In genomic region chr3:98600412-98601095, GRCh38 we compare ENCODE assay signal across 14 cellular contexts. TPM values are rescaled to one million over a fixed set of nuclear protein-coding genes. Genes with fewer than 3 reads are reported as not detected.
A peak's percentile ranks its signal among the peaks of the same experiment; 100 is the strongest.
DNase-seq lines count a peak whose midpoint lies in the region; ATAC-seq, FAIRE-seq and TF ChIP-seq lines count a peak whose summit lies in the region.
"Had no signal": no experiment of that assay in that cellular context is flagged by ENCODE, and none has a peak within 500 bp of the region (broad histone marks: within the 10 kb centered on the region; RNA-seq: fewer than 3 reads in every experiment).

No MANE protein-coding gene starts in this region.

- H3K36me3 ChIP-seq in kidney (ENCODE audit: control insufficient read depth in 1 of 2, insufficient read depth in 2 of 2, low read length in 2 of 2) (no peaks in the 10 kb centered on the region), mesenchymal stem cell (ENCODE audit: control insufficient read depth in 1 of 2, insufficient read depth in 2 of 2, low read depth in 1 of 2, low read length in 2 of 2) (no peaks in the 10 kb centered on the region)

- H2AK5ac ChIP-seq in mesenchymal stem cell (ENCODE audit: low read length, severe bottlenecking): no peak overlapping the region

- no peak for TF ChIP-seq CTCF in kidney (IDR thresholded peaks at IDR 0.05; ENCODE audit: borderline replicate concordance, extremely low read depth, insufficient read depth)

- H3K9me3 ChIP-seq in kidney (ENCODE audit: control insufficient read depth in 1 of 2, low read length in 2 of 2): no peaks in the 10 kb centered on the region
- no peaks in the 10 kb centered on the region for H3K9me3 ChIP-seq in mesenchymal stem cell (ENCODE audit: control insufficient read depth, low read length)

- H3K27ac ChIP-seq in kidney (ENCODE audit: low read depth in 2 of 2, low read length in 2 of 2) (no peak overlapping the region), mesenchymal stem cell (ENCODE audit: low read length, poor library complexity, severe bottlenecking) (no peak overlapping the region)
- H3K27ac ChIP-seq: SK-N-MC had no signal

- no peak overlapping the region for H2BK15ac ChIP-seq in mesenchymal stem cell (ENCODE audit: low read depth, poor library complexity, severe bottlenecking)

- no peak overlapping the region for H3K18ac ChIP-seq in mesenchymal stem cell (ENCODE audit: low read depth in 1 of 2, low read length in 2 of 2)

- no peak overlapping the region for H3K23ac ChIP-seq in mesenchymal stem cell (ENCODE audit: low read length in 2 of 2)

- H2BK5ac ChIP-seq in mesenchymal stem cell (ENCODE audit: low read depth, low read length, poor library complexity, severe bottlenecking): no peak overlapping the region

- no peak overlapping the region for H2AFZ ChIP-seq in mesenchymal stem cell (ENCODE audit: low read depth, low read length)

- peak; percentile 69 for ATAC-seq in HG02642 (IDR thresholded peaks at IDR 0.05; ENCODE audit: poor library complexity, unreplicated experiment)
- ATAC-seq in HG03432 (IDR thresholded peaks at IDR 0.05; ENCODE audit: unreplicated experiment): peak; percentile 67
- no peak for ATAC-seq in activated CD4-positive, CD25-positive, alpha-beta regulatory T cell treated with anti-CD3 and anti-CD28 coated beads, Interleukin-2, amount 50 U/mL, for 24 hours

- H2BK120ac ChIP-seq in mesenchymal stem cell (ENCODE audit: low read depth, low read length): no peak overlapping the region

- H3K27me3 ChIP-seq in mesenchymal stem cell (ENCODE audit: control insufficient read depth in 1 of 2, insufficient read depth in 1 of 2, low read length in 2 of 2): no peaks in the 10 kb centered on the region

- H3K4me3 ChIP-seq in kidney (ENCODE audit: low read length in 2 of 2): no peak overlapping the region
- H3K4me3 ChIP-seq in mesenchymal stem cell (ENCODE audit: insufficient read depth in 1 of 2, low read depth in 1 of 2, low read length in 2 of 2): no peak overlapping the region
- H3K4me3 ChIP-seq: SK-N-MC had no signal

- intact Hi-C loops in kidney (cut with DNase I): no loop called here

- H4K8ac ChIP-seq in mesenchymal stem cell (ENCODE audit: low read length): no peak overlapping the region

- no peak overlapping the region for H3K14ac ChIP-seq in mesenchymal stem cell (ENCODE audit: low read length in 2 of 2)

- H3K4me1 ChIP-seq in kidney (ENCODE audit: control insufficient read depth in 1 of 2, insufficient read depth in 1 of 2, low read depth in 1 of 2, low read length in 2 of 2) (no peaks in the 10 kb centered on the region), mesenchymal stem cell (ENCODE audit: control insufficient read depth, insufficient read depth, low read depth, low read length) (no peaks in the 10 kb centered on the region)

- peak; percentile 44 for DNase-seq in SIG-M5 treated with dmso at 0.1 percent for 504 hours (lab: John Stamatoyannopoulos, UW; ENCODE audit: unreplicated experiment)
- DNase-seq in SIG-M5 (lab: John Stamatoyannopoulos, UW): no peak
- DNase-seq in kidney: no peak
- no peak for DNase-seq in mesenchymal stem cell
- no peak for DNase-seq in foreskin melanocyte
- DNase-seq: activated CD4-positive, CD25-positive, alpha-beta regulatory T cell treated with anti-CD3 and anti-CD28 coated beads, Interleukin-2, amount 50 U/mL, for 72 hours; activated naive CD4-positive, alpha-beta T cell treated with Interleukin-2 at 50 U/mL for 16 hours; Calu3; NCI-H526; stimulated activated CD4-positive, alpha-beta T cell treated with anti-CD3 and anti-CD28 coated beads, Interleukin-4, amount 100 ng/mL, for 4 hours had no signal

- no peak overlapping the region for H3K9ac ChIP-seq in kidney (ENCODE audit: low read length in 2 of 2)
- H3K9ac ChIP-seq in mesenchymal stem cell (ENCODE audit: low read length): no peak overlapping the region

- no peak overlapping the region for H4K91ac ChIP-seq in mesenchymal stem cell (ENCODE audit: low read length)

- H3K79me1 ChIP-seq in mesenchymal stem cell (replicated peaks; ENCODE audit: low read length, poor library complexity, severe bottlenecking): no peaks in the 10 kb centered on the region

- 100% methylated on average over 1 of the region's 4 CpGs for WGBS in mesenchymal stem cell

- H3K4me2 ChIP-seq in mesenchymal stem cell (ENCODE audit: low read length, poor library complexity, severe bottlenecking): no peak overlapping the region

- no peak for FAIRE-seq in kidney (lab: Jason Lieb, UNC)

- no peak overlapping the region for H3K4ac ChIP-seq in mesenchymal stem cell (ENCODE audit: low read depth in 1 of 2, low read length in 2 of 2)

- H2BK12ac ChIP-seq in mesenchymal stem cell (ENCODE audit: low read length in 2 of 2): no peak overlapping the region

RNA-seq across cellular contexts. Expression of gene CPOX, which starts 7.1 kb away (rescaled TPM):
- total RNA-seq in kidney: 13.7 TPM
- 6.6 TPM for polyA plus RNA-seq in kidney (ENCODE audit: insufficient read depth, low read depth, low replicate concordance)
- 15.8 TPM for polyA plus RNA-seq in mesenchymal stem cell (2013, experiment 1 of 2)
- polyA plus RNA-seq in mesenchymal stem cell (2013, experiment 2 of 2): 16.0 TPM

Comparison
In these comparisons a context has a peak if more than half of its experiments do, and no peak if none do; other contexts are left out.
1. ATAC-seq: peak in HG02642 (single experiment) and HG03432 (single experiment); none in activated CD4-positive, CD25-positive, alpha-beta regulatory T cell treated with anti-CD3 and anti-CD28 coated beads, Interleukin-2, amount 50 U/mL, for 24 hours (0 of 2).